ENCODE assay signal across 1 cellular context in the genomic region with DNA sequence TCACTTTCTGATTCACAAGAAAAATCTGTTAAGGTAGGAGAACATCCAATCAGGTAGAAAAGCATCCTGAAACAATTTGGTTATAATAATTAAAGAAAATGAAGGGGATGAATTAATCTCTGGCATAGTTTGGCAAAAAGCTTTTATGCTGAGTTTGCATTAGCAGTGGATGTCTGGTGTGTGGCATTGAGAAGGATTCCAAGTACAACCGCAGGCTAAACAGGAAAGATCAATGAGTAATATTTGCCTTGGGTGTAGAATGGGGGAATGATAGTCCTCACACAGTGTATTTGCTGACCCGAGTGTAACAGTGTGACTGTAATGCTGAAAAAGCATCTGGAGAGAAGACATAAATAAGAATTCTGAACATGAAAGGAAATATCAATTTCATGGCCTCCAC.
TF ChIP-seq lines count a peak whose summit lies in the region.

No MANE protein-coding gene starts in this region.

TF ChIP-seq in SK-N-SH, 30 proteins besides CTCF, POLR2A, EP300 and RAD21 (continued from another document):
- TF ChIP-seq, protein P1, sequence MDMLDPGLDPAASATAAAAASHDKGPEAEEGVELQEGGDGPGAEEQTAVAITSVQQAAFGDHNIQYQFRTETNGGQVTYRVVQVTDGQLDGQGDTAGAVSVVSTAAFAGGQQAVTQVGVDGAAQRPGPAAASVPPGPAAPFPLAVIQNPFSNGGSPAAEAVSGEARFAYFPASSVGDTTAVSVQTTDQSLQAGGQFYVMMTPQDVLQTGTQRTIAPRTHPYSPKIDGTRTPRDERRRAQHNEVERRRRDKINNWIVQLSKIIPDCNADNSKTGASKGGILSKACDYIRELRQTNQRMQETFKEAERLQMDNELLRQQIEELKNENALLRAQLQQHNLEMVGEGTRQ (IDR thresholded peaks at IDR 0.05; ENCODE audit: borderline replicate concordance, low read depth, low read length), result no peak
